ENCODE assay signal across 19 cellular contexts in genomic region chr15:93144477-93145270, GRCh38. TPM values are rescaled to one million over a fixed set of nuclear protein-coding genes. Genes with fewer than 3 reads are reported as not detected.
DNase-seq lines count a peak whose midpoint lies in the region; ATAC-seq and TF ChIP-seq lines count a peak whose summit lies in the region.
"Had no signal": no experiment of that assay in that cellular context is flagged by ENCODE, and none has a peak within 500 bp of the region (broad histone marks: within the 10 kb centered on the region; RNA-seq: fewer than 3 reads in every experiment).

No MANE protein-coding gene starts in this region.

- H3K4me3 Mint-ChIP-seq in neural crest cell = no peak overlapping the region
- H3K4me3 Mint-ChIP-seq in natural killer cell treated with Interleukin-12 subunit alpha and Interleukin-12 subunit beta and Interleukin-15 and Interleukin-18, amount 100 ng/mL, for 72 hours = no peak overlapping the region
- H3K4me3 Mint-ChIP-seq: GM23338, IgD-negative memory B cell had no signal

- no peaks in the 10 kb centered on the region for H3K36me3 ChIP-seq in gastrocnemius medialis

- in situ Hi-C loops in gastrocnemius medialis (cut with MboI; ENCODE audit: low sequenced_read_pairs in 4 of 4) = no loop called here

- H3K27me3 Mint-ChIP-seq in neural crest cell (ENCODE audit: low read depth) = no peaks in the 10 kb centered on the region
- H3K27me3 Mint-ChIP-seq in natural killer cell treated with Interleukin-12 subunit alpha and Interleukin-12 subunit beta and Interleukin-15 and Interleukin-18, amount 100 ng/mL, for 72 hours = peaks cover 8 to 31% of the 10 kb centered on the region in 2 donors
- H3K27me3 Mint-ChIP-seq: IgD-negative memory B cell had no signal

- TF ChIP-seq CTCF in neural crest cell (conservative IDR thresholded peaks at IDR 0.05) = no peak
- no peak for TF ChIP-seq CTCF in gastrocnemius medialis (IDR thresholded peaks at IDR 0.05 in 4 of 5, conservative IDR thresholded peaks at IDR 0.05 in 1 of 5)

- peaks cover 3% of the 10 kb centered on the region for H3K9me3 Mint-ChIP-seq in neural crest cell
- no peaks in the 10 kb centered on the region for H3K9me3 Mint-ChIP-seq in natural killer cell treated with Interleukin-12 subunit alpha and Interleukin-12 subunit beta and Interleukin-15 and Interleukin-18, amount 100 ng/mL, for 72 hours

- H3K4me1 Mint-ChIP-seq in neural crest cell = peaks cover 19% of the 10 kb centered on the region
- H3K4me1 Mint-ChIP-seq in natural killer cell treated with Interleukin-12 subunit alpha and Interleukin-12 subunit beta and Interleukin-15 and Interleukin-18, amount 100 ng/mL, for 72 hours (ENCODE audit: low read depth in 2 of 2) = peaks cover 24 to 38% of the 10 kb centered on the region in 2 donors
- H3K4me1 Mint-ChIP-seq: GM23338 had no signal

- peaks cover 3% of the 10 kb centered on the region for H3K36me3 Mint-ChIP-seq in neural crest cell (ENCODE audit: low read depth)
- no peaks in the 10 kb centered on the region for H3K36me3 Mint-ChIP-seq in natural killer cell treated with Interleukin-12 subunit alpha and Interleukin-12 subunit beta and Interleukin-15 and Interleukin-18, amount 100 ng/mL, for 72 hours
- H3K36me3 Mint-ChIP-seq: IgD-negative memory B cell had no signal

- no peaks in the 10 kb centered on the region for H3K27me3 ChIP-seq in gastrocnemius medialis

- peak; percentile 41 to 71 for ATAC-seq in gastrocnemius medialis
- ATAC-seq in natural killer cell treated with Interleukin-12 subunit alpha and Interleukin-12 subunit beta and Interleukin-15 and Interleukin-18, amount 100 ng/mL, for 72 hours = no peak
- ATAC-seq: GM23338, HCT116 had no signal

- H3K27ac Mint-ChIP-seq in neural crest cell (ENCODE audit: unreplicated experiment) = peak overlapping the region; percentile 79
- no peak overlapping the region for H3K27ac Mint-ChIP-seq in natural killer cell treated with Interleukin-12 subunit alpha and Interleukin-12 subunit beta and Interleukin-15 and Interleukin-18, amount 100 ng/mL, for 72 hours
- H3K27ac Mint-ChIP-seq: GM23338 had no signal

- no peak for TF ChIP-seq POLR2A in gastrocnemius medialis (IDR thresholded peaks at IDR 0.05)

- peak; percentile 50 for DNase-seq in Ammon's horn (ENCODE audit: low spot score)
- DNase-seq in cerebellar cortex (ENCODE audit: low spot score) = peak; percentile 7
- no peak for DNase-seq in neural crest cell (ENCODE audit: low read depth, low spot score)
- peak in 1 of 2 donors; percentile 37 for DNase-seq in gastrocnemius medialis
- DNase-seq in natural killer cell treated with Interleukin-12 subunit alpha and Interleukin-12 subunit beta and Interleukin-15 and Interleukin-18, amount 100 ng/mL, for 72 hours (ENCODE audit: low spot score) = no peak
- DNase-seq in NCI-H446 treated with DMSO at 0.1 percent for 48 hours (lab: John Stamatoyannopoulos, UW) = no peak
- DNase-seq in activated T-cell treated with anti-CD3 and anti-CD28 coated beads, Interleukin-2, amount 50 U/mL, for 1 hour = no peak
- DNase-seq: Kasumi-1; MM.1S; NCI-H1105; NCI-H187; NCI-H446; NK-92 treated with Interleukin-12 subunit alpha and Interleukin-12 subunit beta, amount 100 ng/mL, for 24 hours; OCI-M1 had no signal

- H3K4me3 ChIP-seq in gastrocnemius medialis = no peak overlapping the region
- H3K4me3 ChIP-seq: GM23338 had no signal

- H3K9me3 ChIP-seq in gastrocnemius medialis = no peaks in the 10 kb centered on the region

- intact Hi-C loops in gastrocnemius medialis (cut with DNase I; ENCODE audit: low total_unique reads) = no loop called here

- H3K27ac ChIP-seq in gastrocnemius medialis = no peak overlapping the region
- H3K27ac ChIP-seq: HL-60 had no signal

- peaks cover 0 to 10% of the 10 kb centered on the region in 2 donors for H3K4me1 ChIP-seq in gastrocnemius medialis

RNA-seq across cellular contexts. Expression of gene RGMA, which starts 55.7 kb away (rescaled TPM):
- total RNA-seq in neural crest cell (187 and 205 TPM in 2 replicates), gastrocnemius medialis (100 to 1,000 TPM; 150 to 290 (median 184) TPM)
- not detected for total RNA-seq in natural killer cell treated with Interleukin-12 subunit alpha and Interleukin-12 subunit beta and Interleukin-15 and Interleukin-18, amount 100 ng/mL, for 72 hours
- total RNA-seq: RPMI7951 had no signal

Comparison
In these comparisons a context has a peak if more than half of its experiments do, and no peak if none do; other contexts are left out.
1. DNase-seq: peak in Ammon's horn (single experiment) and cerebellar cortex (single experiment); none in neural crest cell (single experiment), natural killer cell treated with Interleukin-12 subunit alpha and Interleukin-12 subunit beta and Interleukin-15 and Interleukin-18, amount 100 ng/mL, for 72 hours (single experiment), NCI-H446 treated with DMSO at 0.1 percent for 48 hours (single experiment) and activated T-cell treated with anti-CD3 and anti-CD28 coated beads, Interleukin-2, amount 50 U/mL, for 1 hour (single experiment).
2. ATAC-seq: peak in gastrocnemius medialis (2 of 2); none in natural killer cell treated with Interleukin-12 subunit alpha and Interleukin-12 subunit beta and Interleukin-15 and Interleukin-18, amount 100 ng/mL, for 72 hours (0 of 2).
3. RNA of gene RGMA, which starts 55.7 kb away (total RNA-seq): 150 to 290 TPM in gastrocnemius medialis and 187 to 205 TPM in neural crest cell; not detected in natural killer cell treated with Interleukin-12 subunit alpha and Interleukin-12 subunit beta and Interleukin-15 and Interleukin-18, amount 100 ng/mL, for 72 hours; every median in the first group is over 100 times any median in the second.